16 cellular contexts compared by ENCODE assay signal in the genomic region with DNA sequence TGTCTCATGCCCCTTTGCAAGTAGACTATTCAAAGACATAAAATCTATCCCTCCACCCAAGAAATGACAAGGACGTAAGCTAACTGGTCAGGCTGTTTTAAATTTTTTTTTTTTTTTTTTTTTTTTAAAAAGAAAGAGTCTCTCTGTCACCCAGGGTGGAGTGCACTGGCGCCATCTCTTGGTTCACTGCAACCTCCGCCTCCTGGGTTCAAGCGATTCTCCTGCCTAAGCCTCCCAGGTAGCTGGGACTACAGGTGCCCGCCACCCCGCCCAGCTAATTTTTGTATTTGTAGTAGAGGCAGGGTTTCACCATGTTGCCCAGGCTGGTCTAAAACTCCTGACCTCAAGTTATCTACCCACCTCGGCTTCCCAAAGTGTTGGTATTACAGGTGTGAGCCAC. TPM values are rescaled to one million over a fixed set of nuclear protein-coding genes. Genes with fewer than 3 reads are reported as not detected.
DNase-seq lines count a peak whose midpoint lies in the region; ATAC-seq and TF ChIP-seq lines count a peak whose summit lies in the region.
"Had no signal": no experiment of that assay in that cellular context is flagged by ENCODE, and none has a peak within 500 bp of the region (broad histone marks: within the 10 kb centered on the region; RNA-seq: fewer than 3 reads in every experiment).

No MANE protein-coding gene starts in this region.

- H3K9me3 ChIP-seq in HEK293 (ENCODE audit: control insufficient read depth, insufficient read depth, low read depth, low read length) (no peaks in the 10 kb centered on the region), neural progenitor cell (ENCODE audit: low read depth) (no peaks in the 10 kb centered on the region)
- H3K9me3 ChIP-seq: esophagus muscularis mucosa had no signal

- POLR2A ChIA-PET in HEK293 (lab: Yijun Ruan, JAX), result interaction anchor here (0.6 kb wide), 1 partner anchor 163 kb away, joined by 4 read pairs; no protein-coding TSS in a partner anchor
- POLR2A ChIA-PET in WTC11 (lab: Charles Lee), result interaction anchor here (1.0 kb wide), 1 partner anchor 51 kb away, joined by 3 read pairs; a partner anchor contains a TSS

- H3K4me3 Mint-ChIP-seq in WTC11 (no peak overlapping the region), neural progenitor cell (no peak overlapping the region)
- H3K4me3 Mint-ChIP-seq: activated naive CD4-positive, alpha-beta T cell treated with anti-CD3 and anti-CD28 coated beads, Interleukin-2, amount 10 ng/mL, durations not matched to agents 7 days and 5 days; naive thymus-derived CD4-positive, alpha-beta T cell; stimulated activated naive B cell treated with anti-CD40 and anti-IgM and Interleukin-4, amounts not matched to agents 10 μg/mL and 1 μg/mL and 100 μg/mL, for 72 hours had no signal

- H3K27me3 Mint-ChIP-seq in WTC11 (ENCODE audit: low read depth) (no peaks in the 10 kb centered on the region), neural progenitor cell (ENCODE audit: insufficient read depth, low read depth) (no peaks in the 10 kb centered on the region)
- H3K27me3 Mint-ChIP-seq: activated naive CD4-positive, alpha-beta T cell treated with anti-CD3 and anti-CD28 coated beads, Interleukin-2, amount 10 ng/mL, durations not matched to agents 7 days and 5 days; naive thymus-derived CD4-positive, alpha-beta T cell; stimulated activated naive B cell treated with anti-CD40 and anti-IgM and Interleukin-4, amounts not matched to agents 10 μg/mL and 1 μg/mL and 100 μg/mL, for 72 hours had no signal

- H3K9me3 Mint-ChIP-seq in activated naive CD4-positive, alpha-beta T cell treated with anti-CD3 and anti-CD28 coated beads, Interleukin-2, amount 50 U/mL, for 72 hours, result peaks cover 0 to 5% of the 10 kb centered on the region in 2 donors
- H3K9me3 Mint-ChIP-seq in WTC11 (peaks cover 5% of the 10 kb centered on the region), neural progenitor cell (peaks cover 5% of the 10 kb centered on the region)

- peaks cover 17 to 68% of the 10 kb centered on the region in 2 donors for H3K36me3 Mint-ChIP-seq in activated naive CD4-positive, alpha-beta T cell treated with anti-CD3 and anti-CD28 coated beads, Interleukin-2, amount 50 U/mL, for 72 hours
- peaks cover 68% of the 10 kb centered on the region for H3K36me3 Mint-ChIP-seq in WTC11
- peaks cover 44% of the 10 kb centered on the region for H3K36me3 Mint-ChIP-seq in neural progenitor cell

- no peak overlapping the region for H2AFZ ChIP-seq in neural progenitor cell (replicated peaks)

- H3K27ac ChIP-seq in HEK293 (ENCODE audit: extremely low read depth, low read depth, low read length) (no peak overlapping the region), neural progenitor cell (no peak overlapping the region)
- H3K27ac ChIP-seq: esophagus muscularis mucosa had no signal

- no peaks in the 10 kb centered on the region for H3K27me3 ChIP-seq in neural progenitor cell
- H3K27me3 ChIP-seq: esophagus muscularis mucosa had no signal

- DNase-seq in activated naive CD4-positive, alpha-beta T cell treated with anti-CD3 and anti-CD28 coated beads, Interleukin-2, amount 50 U/mL, for 16 hours, result peak; percentile 19
- no peak for DNase-seq in activated naive CD4-positive, alpha-beta T cell treated with anti-CD3 and anti-CD28 coated beads, Interleukin-2, amount 50 U/mL, for 72 hours (ENCODE audit: low spot score in 2 of 2)
- DNase-seq in WTC11 (ENCODE audit: low spot score) (peak; percentile 34), neural progenitor cell (ENCODE audit: low spot score) (no peak), Right ventricle myocardium superior (no peak)
- DNase-seq in activated effector memory CD4-positive, alpha-beta T cell treated with Interleukin-2 at 50 U/mL for 16 hours, result no peak
- no peak for DNase-seq in stimulated activated naive CD4-positive, alpha-beta T cell treated with Interleukin-2 at 50 U/mL for 16 hours (lab: John Stamatoyannopoulos, UW)
- DNase-seq: activated naive CD4-positive, alpha-beta T cell treated with anti-CD3 and anti-CD28 coated beads, Interleukin-2, amount 10 ng/mL, durations not matched to agents 7 days and 5 days; cerebellar nuclear complex; GOT3; naive thymus-derived CD4-positive, alpha-beta T cell; NCI-H2029 treated with DMSO at 0.1 percent for 48 hours; retina; stimulated activated naive B cell treated with anti-CD40 and anti-IgM and Interleukin-4, amounts not matched to agents 10 μg/mL and 1 μg/mL and 100 μg/mL, for 72 hours had no signal

- H3K4me3 ChIP-seq in HEK293 (ENCODE audit: low read depth, low read length), result no peak overlapping the region
- no peak overlapping the region for H3K4me3 ChIP-seq in neural progenitor cell
- H3K4me3 ChIP-seq: esophagus muscularis mucosa had no signal

- intact Hi-C loops in Right ventricle myocardium superior (cut with DNase I), result no loop called here

- H3K4me1 ChIP-seq in HEK293 (ENCODE audit: control insufficient read depth, insufficient read depth, low read length), result peaks cover 13% of the 10 kb centered on the region
- peaks cover 10% of the 10 kb centered on the region for H3K4me1 ChIP-seq in neural progenitor cell

- H3K36me3 ChIP-seq in HEK293 (ENCODE audit: control insufficient read depth in 2 of 2, insufficient read depth in 1 of 2, low read length in 2 of 2) (peaks cover 63 to 65% of the 10 kb centered on the region in 2 experiments), neural progenitor cell (peaks cover 41% of the 10 kb centered on the region)

- peaks cover 30% of the 10 kb centered on the region for H3K4me1 Mint-ChIP-seq in WTC11
- peaks cover 7% of the 10 kb centered on the region for H3K4me1 Mint-ChIP-seq in neural progenitor cell

- H3K79me2 ChIP-seq in neural progenitor cell (ENCODE audit: low read depth), result peaks cover 100% of the 10 kb centered on the region

- no peak overlapping the region for H3K27ac Mint-ChIP-seq in activated naive CD4-positive, alpha-beta T cell treated with anti-CD3 and anti-CD28 coated beads, Interleukin-2, amount 50 U/mL, for 72 hours
- no peak overlapping the region for H3K27ac Mint-ChIP-seq in WTC11
- H3K27ac Mint-ChIP-seq in neural progenitor cell, result no peak overlapping the region
- H3K27ac Mint-ChIP-seq: activated naive CD4-positive, alpha-beta T cell treated with anti-CD3 and anti-CD28 coated beads, Interleukin-2, amount 10 ng/mL, durations not matched to agents 7 days and 5 days; stimulated activated naive B cell treated with anti-CD40 and anti-IgM and Interleukin-4, amounts not matched to agents 10 μg/mL and 1 μg/mL and 100 μg/mL, for 72 hours had no signal

- TF ChIP-seq CTCF in HEK293 (tag by site-specific recombination; IDR thresholded peaks at IDR 0.05) (no peak), WTC11 (IDR thresholded peaks at IDR 0.05) (no peak), neural progenitor cell (IDR thresholded peaks at IDR 0.05) (peak; percentile 32)

- no peak overlapping the region for H3K9ac ChIP-seq in neural progenitor cell

- CTCF ChIA-PET in HEK293 (lab: Yijun Ruan, JAX) (interaction anchor here (0.6 to 1.7 kb wide), 6 partner anchors 16 to 1695 kb away, joined by 3 to 4 read pairs (median 4); no protein-coding TSS in a partner anchor), WTC11 (lab: Charles Lee) (interaction anchor here (0.6 to 1.5 kb wide), 12 partner anchors 8 to 341 kb away, joined by 3 to 7 read pairs (median 4); no protein-coding TSS in a partner anchor)

- H3K4me2 ChIP-seq in neural progenitor cell, result no peak overlapping the region

- peaks cover 97% of the 10 kb centered on the region for H4K20me1 ChIP-seq in neural progenitor cell (ENCODE audit: low read depth)

- no peak for ATAC-seq in activated naive CD4-positive, alpha-beta T cell treated with anti-CD3 and anti-CD28 coated beads, Interleukin-2, amount 50 U/mL, for 72 hours
- ATAC-seq in WTC11 (no peak), Right ventricle myocardium superior (ENCODE audit: poor library complexity) (no peak)
- ATAC-seq: naive thymus-derived CD4-positive, alpha-beta T cell; stimulated activated naive B cell treated with anti-CD40 and anti-IgM and Interleukin-4, amounts not matched to agents 10 μg/mL and 1 μg/mL and 100 μg/mL, for 72 hours had no signal

- peaks cover 10% of the 10 kb centered on the region for H3F3A ChIP-seq in neural progenitor cell (ENCODE audit: low read depth)

TF ChIP-seq in HEK293, 187 proteins besides CTCF, POLR2A, EP300 and RAD21:
- TF ChIP-seq ZNF654 (tag by site-specific recombination; IDR thresholded peaks at IDR 0.05; ENCODE audit: low read depth) (0 out of 2 replicates have a peak, but pooled peaks have one; percentile 4), ZNF121 (tag by site-specific recombination; IDR thresholded peaks at IDR 0.05) (no peak)

TF ChIP-seq in WTC11, 78 proteins besides CTCF, POLR2A, EP300 and RAD21 (continues in another document):
- TF ChIP-seq NR1H2 (CRISPR knock-in tag; IDR thresholded peaks at IDR 0.05) (no peak), TEAD4 (CRISPR knock-in tag; IDR thresholded peaks at IDR 0.05) (no peak), ZNF219 (CRISPR knock-in tag; IDR thresholded peaks at IDR 0.05; ENCODE audit: borderline replicate concordance) (no peak), JUN (CRISPR knock-in tag; IDR thresholded peaks at IDR 0.05) (no peak), ZNF416 (CRISPR knock-in tag; IDR thresholded peaks at IDR 0.05) (no peak)
- TF ChIP-seq, protein P1, sequence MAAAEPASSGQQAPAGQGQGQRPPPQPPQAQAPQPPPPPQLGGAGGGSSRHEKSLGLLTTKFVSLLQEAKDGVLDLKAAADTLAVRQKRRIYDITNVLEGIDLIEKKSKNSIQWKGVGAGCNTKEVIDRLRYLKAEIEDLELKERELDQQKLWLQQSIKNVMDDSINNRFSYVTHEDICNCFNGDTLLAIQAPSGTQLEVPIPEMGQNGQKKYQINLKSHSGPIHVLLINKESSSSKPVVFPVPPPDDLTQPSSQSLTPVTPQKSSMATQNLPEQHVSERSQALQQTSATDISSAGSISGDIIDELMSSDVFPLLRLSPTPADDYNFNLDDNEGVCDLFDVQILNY (CRISPR knock-in tag; IDR thresholded peaks at IDR 0.05), result no peak

RNA-seq across cellular contexts. Expression of a gene that starts 11.2 kb away (rescaled TPM):
- 100 to 1,000 TPM in 1 of 2 donors, 10 to 100 TPM in 1; 85.8 to 114 TPM for total RNA-seq in activated naive CD4-positive, alpha-beta T cell treated with anti-CD3 and anti-CD28 coated beads, Interleukin-2, amount 50 U/mL, for 72 hours
- total RNA-seq in WTC11 (2021) (110 to 144 TPM (median 133 TPM) in 3 replicates), neural progenitor cell (ENCODE audit: low replicate concordance) (81.9 and 126 TPM in 2 replicates), Right ventricle myocardium superior (25.0 TPM)

RNA-seq across cellular contexts. Expression of a gene that starts 50.3 kb away (rescaled TPM):
- total RNA-seq in activated naive CD4-positive, alpha-beta T cell treated with anti-CD3 and anti-CD28 coated beads, Interleukin-2, amount 50 U/mL, for 72 hours, result under 1 TPM; 0.39 to 0.56 TPM
- 129 to 165 TPM (median 164 TPM) in 3 replicates for total RNA-seq in WTC11 (2021)
- total RNA-seq in neural progenitor cell (ENCODE audit: low replicate concordance), result 172 and 242 TPM in 2 replicates
- not detected for total RNA-seq in Right ventricle myocardium superior

Comparison
In these comparisons a context has a peak if more than half of its experiments do, and no peak if none do; other contexts are left out.
1. DNase-seq: peak in activated naive CD4-positive, alpha-beta T cell treated with anti-CD3 and anti-CD28 coated beads, Interleukin-2, amount 50 U/mL, for 16 hours (single experiment) and WTC11 (single experiment); none in activated naive CD4-positive, alpha-beta T cell treated with anti-CD3 and anti-CD28 coated beads, Interleukin-2, amount 50 U/mL, for 72 hours (0 of 2), neural progenitor cell (single experiment), activated effector memory CD4-positive, alpha-beta T cell treated with Interleukin-2 at 50 U/mL for 16 hours (single experiment), Right ventricle myocardium superior (single experiment) and stimulated activated naive CD4-positive, alpha-beta T cell treated with Interleukin-2 at 50 U/mL for 16 hours (single experiment).
2. RNA of a gene that starts 50.3 kb away (total RNA-seq): 172 to 242 TPM in neural progenitor cell and 129 to 165 TPM in WTC11; 0.39 to 0.56 TPM in activated naive CD4-positive, alpha-beta T cell treated with anti-CD3 and anti-CD28 coated beads, Interleukin-2, amount 50 U/mL, for 72 hours and not detected in Right ventricle myocardium superior (single experiment); every median in the first group is over 10 times any median in the second.